Comparison of ENCODE assay signal across 24 cellular contexts in genomic region chr17:78944026-78944425, GRCh38. TPM values are rescaled to one million over a fixed set of nuclear protein-coding genes. Genes with fewer than 3 reads are reported as not detected.
DNase-seq lines count a peak whose midpoint lies in the region; ATAC-seq, FAIRE-seq and TF ChIP-seq lines count a peak whose summit lies in the region.
"Had no signal": no experiment of that assay in that cellular context is flagged by ENCODE, and none has a peak within 500 bp of the region (broad histone marks: within the 10 kb centered on the region; RNA-seq: fewer than 3 reads in every experiment).

No MANE protein-coding gene starts in this region.

- H2BK20ac ChIP-seq in H1 (ENCODE audit: low read length), result no peak overlapping the region

- H2BK5ac ChIP-seq in H1 (ENCODE audit: low read depth, low read length) (no peak overlapping the region), neuronal stem cell (ENCODE audit: low read length) (no peak overlapping the region)

- H2BK12ac ChIP-seq in H1 (ENCODE audit: low read depth, low read length) (no peak overlapping the region), neuronal stem cell (ENCODE audit: low read length) (no peak overlapping the region)

- FAIRE-seq in HepG2 (lab: Jason Lieb, UNC) (no peak), H1 (lab: Jason Lieb, UNC) (no peak)
- FAIRE-seq: A549, D721Med, GM12878, GM12892, GM18507 had no signal

- H4K5ac ChIP-seq in H1 (ENCODE audit: insufficient read length, low read depth, low read length), result no peak overlapping the region

- CTCF ChIA-PET in HepG2 (lab: Yijun Ruan, JAX; ENCODE audit: low intra/inter-chr PET ratio, low total read pairs) (no interaction called here), HEK293 (lab: Yijun Ruan, JAX) (interaction anchor here (0.6 to 1.8 kb wide), 4 partner anchors 14 to 56 kb away, joined by 3 to 11 read pairs (median 4); no protein-coding TSS in a partner anchor), H1 (lab: Charles Lee; ENCODE audit: partially characterized antibody) (interaction anchor here (0.9 to 2.3 kb wide), 5 partner anchors 10 to 61 kb away, joined by 3 to 12 read pairs (median 4); no protein-coding TSS in a partner anchor)

- no peak overlapping the region for H2AFZ ChIP-seq in HepG2 (ENCODE audit: low read length)
- H2AFZ ChIP-seq in H1 (ENCODE audit: low read length), result no peak overlapping the region
- no peak overlapping the region for H2AFZ ChIP-seq in neuronal stem cell (ENCODE audit: low read length)

- H3K79me1 ChIP-seq in H1 (ENCODE audit: low read depth, low read length) (no peaks in the 10 kb centered on the region), neuronal stem cell (ENCODE audit: low read depth, low read length) (no peaks in the 10 kb centered on the region)

- POLR2A ChIA-PET in HepG2 (lab: Yijun Ruan, JAX) (interaction anchor here (0.6 to 1.0 kb wide), 2 partner anchors 10 to 18 kb away, joined by 3 read pairs; no protein-coding TSS in a partner anchor), HEK293 (lab: Yijun Ruan, JAX) (interaction anchor here (1.8 kb wide), 1 partner anchor 10 kb away, joined by 7 read pairs; no protein-coding TSS in a partner anchor), H1 (lab: Charles Lee; ENCODE audit: partially characterized antibody) (interaction anchor here (0.6 to 0.9 kb wide), 2 partner anchors 12 to 221 kb away, joined by 4 read pairs; no protein-coding TSS in a partner anchor)

- TF ChIP-seq RAD21 in HepG2 (CRISPR knock-in tag; IDR thresholded peaks at IDR 0.05), result no peak
- TF ChIP-seq RAD21 in H1 (IDR thresholded peaks at IDR 0.05 in 1 of 2, conservative IDR thresholded peaks at IDR 0.05 in 1 of 2; ENCODE audit: low read depth in 2 of 2, low read length in 2 of 2), result no peak

- no peak overlapping the region for H4K91ac ChIP-seq in H1 (replicated peaks; ENCODE audit: insufficient read length, low read length)
- H4K91ac ChIP-seq in neuronal stem cell (ENCODE audit: low read depth, low read length, poor library complexity), result no peak overlapping the region

- no peak overlapping the region for H3K23ac ChIP-seq in H1 (ENCODE audit: insufficient read length)
- H3K23ac ChIP-seq in neuronal stem cell (ENCODE audit: low read depth, low read length, poor library complexity), result no peak overlapping the region

- no peak overlapping the region for H3K27ac ChIP-seq in HepG2 (ENCODE audit: extremely low read length, insufficient read depth, low read length)
- H3K27ac ChIP-seq in right lobe of liver, result no peak overlapping the region
- H3K27ac ChIP-seq in HEK293 (ENCODE audit: extremely low read depth, low read depth, low read length), result no peak overlapping the region
- no peak overlapping the region for H3K27ac ChIP-seq in H1 (ENCODE audit: low read depth, low read length)
- no peak overlapping the region for H3K27ac ChIP-seq in neuronal stem cell (replicated peaks; ENCODE audit: low read length)
- H3K27ac ChIP-seq: 22Rv1, A549, C4-2B had no signal

- H3K56ac ChIP-seq in H1 (replicated peaks; ENCODE audit: insufficient read length, low read depth, low read length), result no peak overlapping the region

- no peaks in the 10 kb centered on the region for H3K23me2 ChIP-seq in H1 (ENCODE audit: low read depth, low read length)

- no peaks in the 10 kb centered on the region for H3K9me3 ChIP-seq in HepG2 (ENCODE audit: low read length)
- H3K9me3 ChIP-seq in right lobe of liver, result no peaks in the 10 kb centered on the region
- H3K9me3 ChIP-seq in HEK293 (ENCODE audit: control insufficient read depth, insufficient read depth, low read depth, low read length), result no peaks in the 10 kb centered on the region
- H3K9me3 ChIP-seq in H1 (ENCODE audit: insufficient read depth in 2 of 2, low read depth in 1 of 2, low read length in 1 of 2), result no peaks in the 10 kb centered on the region
- peaks cover 0 to 2% of the 10 kb centered on the region in 2 donors for H3K9me3 ChIP-seq in neuronal stem cell (replicated peaks in 1 of 2; ENCODE audit: control insufficient read depth in 2 of 2, insufficient read depth in 1 of 2, low read depth in 1 of 2, low read length in 2 of 2)
- H3K9me3 ChIP-seq: Caco-2 had no signal

- H3K14ac ChIP-seq in H1 (ENCODE audit: insufficient read length) (no peak overlapping the region), neuronal stem cell (ENCODE audit: low read length) (no peak overlapping the region)

- H2BK15ac ChIP-seq in H1 (ENCODE audit: low read length) (no peak overlapping the region), neuronal stem cell (ENCODE audit: low read length) (no peak overlapping the region)

- H3K36me3 ChIP-seq in HepG2 (replicated peaks in 1 of 2; ENCODE audit: control insufficient read depth in 1 of 2, insufficient read depth in 2 of 2, low read length in 2 of 2) (no peaks in the 10 kb centered on the region), right lobe of liver (no peaks in the 10 kb centered on the region), HEK293 (ENCODE audit: control insufficient read depth in 2 of 2, insufficient read depth in 1 of 2, low read length in 2 of 2) (no peaks in the 10 kb centered on the region), H1 (ENCODE audit: control insufficient read depth in 2 of 4, insufficient read depth in 4 of 4, low read length in 3 of 4) (no peaks in the 10 kb centered on the region), neuronal stem cell (replicated peaks in 1 of 2; ENCODE audit: control insufficient read depth in 2 of 2, insufficient read depth in 2 of 2, low read length in 2 of 2) (no peaks in the 10 kb centered on the region)

- H3K4me1 ChIP-seq in HepG2 (ENCODE audit: insufficient read depth, low read length), result peaks cover 23% of the 10 kb centered on the region
- no peaks in the 10 kb centered on the region for H3K4me1 ChIP-seq in right lobe of liver
- no peaks in the 10 kb centered on the region; the same call in 1 of the 2 replicates for H3K4me1 ChIP-seq in HEK293 (ENCODE audit: control insufficient read depth, insufficient read depth, low read length)
- H3K4me1 ChIP-seq in H1 (replicated peaks in 1 of 4; ENCODE audit: control insufficient read depth in 3 of 4, insufficient read depth in 4 of 4, low read length in 3 of 4), result peaks cover 0 to 4% (median 0%) of the 10 kb centered on the region in 4 experiments; a peak in 2 of 7 replicates
- peaks cover 3 to 4% of the 10 kb centered on the region in 2 donors for H3K4me1 ChIP-seq in neuronal stem cell (ENCODE audit: control insufficient read depth in 2 of 2, insufficient read depth in 1 of 2, low read depth in 1 of 2, low read length in 2 of 2)
- H3K4me1 ChIP-seq: Caco-2 had no signal

- H2AK5ac ChIP-seq in H1 (ENCODE audit: low read depth, low read length) (no peak overlapping the region), neuronal stem cell (ENCODE audit: low read depth, low read length) (no peak overlapping the region)

- no peak overlapping the region for H3K4me2 ChIP-seq in HepG2 (ENCODE audit: low read depth, low read length)
- no peak overlapping the region for H3K4me2 ChIP-seq in H1 (ENCODE audit: insufficient read depth in 1 of 2, low read depth in 2 of 2, low read length in 2 of 2)
- H3K4me2 ChIP-seq in neuronal stem cell (ENCODE audit: insufficient read depth, low read length, poor library complexity, severe bottlenecking), result no peak overlapping the region
- H3K4me2 ChIP-seq: A549 had no signal

- in situ Hi-C loops in HepG2 (cut with HindIII; ENCODE audit: extremely low pct_ligation_motif_present, low pct_unique_long_range_greater_than_20kb), result no loop called here

- H3K18ac ChIP-seq in H1 (ENCODE audit: extremely low read depth, low read length), result no peak overlapping the region
- peak overlapping the region; percentile 86 for H3K18ac ChIP-seq in neuronal stem cell (ENCODE audit: low read length)

- H4K20me1 ChIP-seq in HepG2 (ENCODE audit: insufficient read depth, low read length) (no peaks in the 10 kb centered on the region), H1 (replicated peaks in 1 of 2; ENCODE audit: control insufficient read depth in 1 of 2, insufficient read depth in 2 of 2, low read length in 2 of 2) (peaks cover 0 to 1% of the 10 kb centered on the region in 2 experiments)

- H3K4me3 ChIP-seq in HepG2 (replicated peaks in 1 of 3; ENCODE audit: insufficient read depth in 1 of 3, low read depth in 2 of 3, low read length in 3 of 3), result no peak overlapping the region
- H3K4me3 ChIP-seq in right lobe of liver, result no peak overlapping the region
- H3K4me3 ChIP-seq in HEK293 (ENCODE audit: low read depth, low read length), result no peak overlapping the region
- no peak overlapping the region for H3K4me3 ChIP-seq in H1 (ENCODE audit: extremely low read depth in 1 of 4, insufficient read depth in 2 of 4, low read depth in 3 of 4, low read length in 4 of 4)
- H3K4me3 ChIP-seq in neuronal stem cell (ENCODE audit: low read length in 2 of 2), result no peak overlapping the region
- no peak overlapping the region for H3K4me3 ChIP-seq in foreskin fibroblast (ENCODE audit: low read depth in 1 of 2, low read length in 2 of 2)
- H3K4me3 ChIP-seq: A549, GM12878 had no signal

- H2BK120ac ChIP-seq in H1 (replicated peaks; ENCODE audit: low read depth, low read length) (no peak overlapping the region), neuronal stem cell (ENCODE audit: low read depth, low read length) (no peak overlapping the region)

- H3K27me3 ChIP-seq in HepG2 (ENCODE audit: control insufficient read depth in 1 of 2, insufficient read depth in 2 of 2, low read length in 2 of 2), result peaks cover 2 to 23% of the 10 kb centered on the region in 2 experiments; a peak in 3 of 5 replicates
- no peaks in the 10 kb centered on the region for H3K27me3 ChIP-seq in right lobe of liver
- no peaks in the 10 kb centered on the region for H3K27me3 ChIP-seq in H1 (replicated peaks in 1 of 4; ENCODE audit: control insufficient read depth in 3 of 4, extremely low read depth in 1 of 4, insufficient read depth in 3 of 4, low read length in 3 of 4)
- H3K27me3 ChIP-seq in neuronal stem cell (ENCODE audit: control insufficient read depth in 3 of 3, insufficient read depth in 3 of 3, low read depth in 1 of 3, low read length in 3 of 3), result peaks cover 0 to 11% (median 0%) of the 10 kb centered on the region in 3 experiments

- H3K9ac ChIP-seq in HepG2 (ENCODE audit: insufficient read depth, low read depth, low read length), result no peak overlapping the region
- H3K9ac ChIP-seq in H1 (replicated peaks in 1 of 4; ENCODE audit: extremely low read depth in 1 of 4, low read depth in 3 of 4, low read length in 3 of 4), result no peak overlapping the region
- H3K9ac ChIP-seq in neuronal stem cell (ENCODE audit: low read depth, low read length, poor library complexity), result no peak overlapping the region

- H3K4ac ChIP-seq in H1 (replicated peaks; ENCODE audit: insufficient read length, low read depth, low read length) (no peak overlapping the region), neuronal stem cell (ENCODE audit: low read length) (no peak overlapping the region)

- intact Hi-C loops in HepG2 (cut with micrococcal nuclease; ENCODE audit: unreplicated experiment), result no loop called here
- intact Hi-C loops in right lobe of liver (cut with DNase I), result no loop called here

- H3K79me2 ChIP-seq in HepG2 (ENCODE audit: insufficient read depth, low read length) (no peaks in the 10 kb centered on the region), H1 (ENCODE audit: control insufficient read depth in 1 of 2, insufficient read depth in 2 of 2, low read length in 2 of 2) (no peaks in the 10 kb centered on the region)

- no peak for TF ChIP-seq EP300 in HepG2 (IDR thresholded peaks at IDR 0.05; ENCODE audit: low read depth in 2 of 2, low read length in 2 of 2)
- TF ChIP-seq EP300 in HepG2 (CRISPR knock-in tag; IDR thresholded peaks at IDR 0.05; ENCODE audit: borderline replicate concordance), result no peak
- TF ChIP-seq EP300 in H1 (IDR thresholded peaks at IDR 0.05; ENCODE audit: borderline replicate concordance in 1 of 2, low read depth in 2 of 2, low read length in 2 of 2), result no peak

- ATAC-seq in HepG2 (no peak), right lobe of liver (no peak), left lobe of liver (no peak)
- ATAC-seq: A549; CD8-positive, alpha-beta T cell; GM12878 had no signal

- 20% methylated on average over 7 of the region's 7 CpGs for WGBS in HepG2 (ENCODE audit: low lambda C conversion rate)
- WGBS in right lobe of liver (ENCODE audit: insufficient coverage, low coverage, low lambda C conversion rate, missing lambda C conversion rate), result 49% methylated on average over 3 of the region's 7 CpGs
- WGBS in H1 (ENCODE audit: extremely low coverage in 1 of 2, insufficient coverage in 1 of 2, insufficient read length in 1 of 2, insufficient replicate concordance in 2 of 2, low coverage in 1 of 2, low lambda C conversion rate in 2 of 2, missing lambda C conversion rate in 1 of 2), 2 experiments, result 81% methylated on average over 7 of the region's 7 CpGs; no CpG with 5 or more reads in 1 of the 2 experiments
- no CpG with 5 or more reads among the region's 7 CpGs for WGBS in neuronal stem cell (ENCODE audit: extremely low coverage in 2 of 2, insufficient read length in 2 of 2, insufficient replicate concordance in 1 of 2), 2 donors

- DNase-seq in HepG2 (ENCODE audit: low spot score) (no peak), right lobe of liver (no peak), H1 (ENCODE audit: low read depth in 1 of 2, low spot score in 2 of 2) (no peak), neuronal stem cell (ENCODE audit: low spot score) (no peak), foreskin fibroblast (no peak), left lobe of liver (ENCODE audit: low spot score) (no peak), DMS53 treated with DMSO at 0.1 percent for 48 hours (lab: John Stamatoyannopoulos, UW; ENCODE audit: unreplicated experiment) (no peak)
- DNase-seq: AML-193; Caco-2; Calu3; CD4-positive, alpha-beta T cell; CD8-positive, alpha-beta T cell; DMS79; DND-41; EL; GDM1 had no signal

- H4K8ac ChIP-seq in H1 (ENCODE audit: extremely low read depth, insufficient read depth, low read length) (peak overlapping the region; percentile 18; the same call in 1 of the 2 replicates), neuronal stem cell (ENCODE audit: low read depth, low read length) (no peak overlapping the region)

- TF ChIP-seq POLR2A in HepG2 (IDR thresholded peaks at IDR 0.05; ENCODE audit: insufficient read depth in 1 of 2, low read depth in 2 of 2, low read length in 2 of 2) (no peak), right lobe of liver (IDR thresholded peaks at IDR 0.05) (no peak), H1 (IDR thresholded peaks at IDR 0.05; ENCODE audit: control extremely low read depth in 1 of 2, low read depth in 2 of 2, low read length in 2 of 2) (no peak)

- no TSS peak for BruUV-seq in HepG2 (replicated peaks; lab: Mats Ljungman, UMichigan)

- TF ChIP-seq CTCF in HepG2 (CRISPR knock-in tag; IDR thresholded peaks at IDR 0.05) (no peak), right lobe of liver (IDR thresholded peaks at IDR 0.05) (no peak), HEK293 (tag by site-specific recombination; IDR thresholded peaks at IDR 0.05) (no peak), H1 (IDR thresholded peaks at IDR 0.05; ENCODE audit: control extremely low read depth in 1 of 3, insufficient read depth in 1 of 3, low read depth in 1 of 3, low read length in 3 of 3) (no peak), foreskin fibroblast (IDR thresholded peaks at IDR 0.05; ENCODE audit: low read depth, low read length) (no peak)

RNA-seq across cellular contexts. Expression of gene TIMP2, which starts 18.8 kb away (rescaled TPM):
- 2.2 and 3.8 TPM in 2 replicates for total RNA-seq in HepG2 (2016; rRNA removed; fragmentation: Illumina TruSeq; extraction: Trizol)
- total RNA-seq in HepG2 (2016; cell fraction: cytosol; rRNA removed; fragmentation: Illumina TruSeq; extraction: Trizol; ENCODE audit: low read depth), result 1.4 and 1.7 TPM in 2 replicates
- total RNA-seq in HepG2 (2016; cell fraction: insoluble cytoplasmic fraction; rRNA removed; fragmentation: Illumina TruSeq; extraction: Trizol), result 1.7 and 3.9 TPM in 2 replicates
- total RNA-seq in HepG2 (2016; cell fraction: membrane; rRNA removed; fragmentation: Illumina TruSeq; extraction: Trizol), result 3.3 and 3.4 TPM in 2 replicates
- total RNA-seq in HepG2 (2016; cell fraction: nucleus; rRNA removed; fragmentation: Illumina TruSeq; extraction: Trizol), result 6.3 and 8.0 TPM in 2 replicates
- polyA plus RNA-seq in HepG2 (2011; rRNA removed), result 8.5 and 11.7 TPM in 2 replicates
- 8.0 and 12.6 TPM in 2 replicates for polyA plus RNA-seq in HepG2 (2011; cell fraction: cytosol; rRNA removed)
- 10.4 and 13.8 TPM in 2 replicates for polyA plus RNA-seq in HepG2 (2011; cell fraction: nucleus; rRNA removed)
- 25.0 and 33.2 TPM in 2 replicates for polyA plus RNA-seq in HepG2 (2012)
- 3.0 and 3.2 TPM in 2 replicates for polyA plus RNA-seq in HepG2 (2016; cell fraction: cytosol; fragmentation: Illumina TruSeq; extraction: Trizol; ENCODE audit: low read depth)
- polyA plus RNA-seq in HepG2 (2016; cell fraction: insoluble cytoplasmic fraction; fragmentation: Illumina TruSeq; extraction: Trizol; ENCODE audit: low read depth), result 3.9 and 5.4 TPM in 2 replicates
- 4.0 and 5.0 TPM in 2 replicates for polyA plus RNA-seq in HepG2 (2016; cell fraction: membrane; fragmentation: Illumina TruSeq; extraction: Trizol; ENCODE audit: low read depth)
- 18.4 and 18.6 TPM in 2 replicates for polyA plus RNA-seq in HepG2 (2016; cell fraction: nucleus; fragmentation: Illumina TruSeq; extraction: Trizol; ENCODE audit: insufficient read depth, low read depth)
- polyA minus RNA-seq in HepG2 (2011; rRNA and poly(A)+ RNA removed; ENCODE audit: low replicate concordance), result 10.0 and 25.5 TPM in 2 replicates
- polyA minus RNA-seq in HepG2 (2011; cell fraction: cytosol; rRNA and poly(A)+ RNA removed), result 11.5 and 14.6 TPM in 2 replicates
- polyA minus RNA-seq in HepG2 (2011; cell fraction: nucleus; rRNA and poly(A)+ RNA removed), result 4.2 and 6.2 TPM in 2 replicates
- 10 to 100 TPM; 18.9 to 36.1 (median 26.7) TPM for total RNA-seq in right lobe of liver
- total RNA-seq in H1 (2021; fragmentation: NEBNext Ultra II Directional; extraction: Animal tissue kit (Norgen Biotek cat#: 25700)), result 42.7 and 43.3 TPM in 2 replicates
- polyA plus RNA-seq in H1 (2011; rRNA removed), result 18.2 and 21.5 TPM in 2 replicates
- polyA plus RNA-seq in H1 (2011; cell fraction: cytosol; rRNA removed), result 13.1 TPM
- polyA plus RNA-seq in H1 (2011; cell fraction: nucleus; rRNA removed), result 14.3 TPM
- polyA plus RNA-seq in H1 (2012, experiment 1 of 2), result 37.1 to 40.2 TPM (median 38.3 TPM) in 4 replicates
- 38.8 TPM for polyA plus RNA-seq in H1 (2012, experiment 2 of 2)
- polyA plus RNA-seq in H1 (2013, experiment 1 of 2), result 36.5 TPM
- polyA plus RNA-seq in H1 (2013, experiment 2 of 2), result 47.3 TPM
- polyA minus RNA-seq in H1 (2011; rRNA and poly(A)+ RNA removed), result 12.9 and 16.2 TPM in 2 replicates
- polyA minus RNA-seq in H1 (2011; cell fraction: cytosol; rRNA and poly(A)+ RNA removed), result 14.9 TPM
- polyA minus RNA-seq in H1 (2011; cell fraction: nucleus; rRNA and poly(A)+ RNA removed), result 9.5 TPM
- 45.1 TPM for polyA plus RNA-seq in neuronal stem cell (2013, experiment 1 of 2)
- polyA plus RNA-seq in neuronal stem cell (2013, experiment 2 of 2), result 45.9 TPM
- total RNA-seq in left lobe of liver, result 26.4 TPM

RNA-seq across cellular contexts. Expression of gene LGALS3BP, which starts 35.7 kb away (rescaled TPM):
- total RNA-seq in HepG2 (2016; rRNA removed; fragmentation: Illumina TruSeq; extraction: Trizol) (116 and 332 TPM in 2 replicates), right lobe of liver (100 to 1,000 TPM in 4 of 6 experiments, 10 to 100 TPM in 2; 82.8 to 257 (median 121) TPM), left lobe of liver (141 TPM)
- total RNA-seq in HepG2 (2016; cell fraction: cytosol; rRNA removed; fragmentation: Illumina TruSeq; extraction: Trizol; ENCODE audit: low read depth), result 62.3 and 63.4 TPM in 2 replicates
- total RNA-seq in HepG2 (2016; cell fraction: insoluble cytoplasmic fraction; rRNA removed; fragmentation: Illumina TruSeq; extraction: Trizol), result 116 and 342 TPM in 2 replicates
- total RNA-seq in HepG2 (2016; cell fraction: membrane; rRNA removed; fragmentation: Illumina TruSeq; extraction: Trizol), result 57.6 and 60.1 TPM in 2 replicates
- 311 and 384 TPM in 2 replicates for total RNA-seq in HepG2 (2016; cell fraction: nucleus; rRNA removed; fragmentation: Illumina TruSeq; extraction: Trizol)
- polyA plus RNA-seq in HepG2 (2011; rRNA removed) (137 and 185 TPM in 2 replicates), H1 (2011; rRNA removed) (61.6 and 87.5 TPM in 2 replicates)
- polyA plus RNA-seq in HepG2 (2011; cell fraction: cytosol; rRNA removed), result 89.4 and 111 TPM in 2 replicates
- polyA plus RNA-seq in HepG2 (2011; cell fraction: nucleus; rRNA removed), result 667 and 704 TPM in 2 replicates
- polyA plus RNA-seq in HepG2 (2012), result 341 and 458 TPM in 2 replicates
- polyA plus RNA-seq in HepG2 (2016; cell fraction: cytosol; fragmentation: Illumina TruSeq; extraction: Trizol; ENCODE audit: low read depth), result 36.8 and 37.2 TPM in 2 replicates
- 103 and 140 TPM in 2 replicates for polyA plus RNA-seq in HepG2 (2016; cell fraction: insoluble cytoplasmic fraction; fragmentation: Illumina TruSeq; extraction: Trizol; ENCODE audit: low read depth)
- polyA plus RNA-seq in HepG2 (2016; cell fraction: membrane; fragmentation: Illumina TruSeq; extraction: Trizol; ENCODE audit: low read depth), result 41.5 and 48.5 TPM in 2 replicates
- 669 and 711 TPM in 2 replicates for polyA plus RNA-seq in HepG2 (2016; cell fraction: nucleus; fragmentation: Illumina TruSeq; extraction: Trizol; ENCODE audit: insufficient read depth, low read depth)
- polyA minus RNA-seq in HepG2 (2011; rRNA and poly(A)+ RNA removed; ENCODE audit: low replicate concordance), result 165 and 565 TPM in 2 replicates
- 316 and 377 TPM in 2 replicates for polyA minus RNA-seq in HepG2 (2011; cell fraction: cytosol; rRNA and poly(A)+ RNA removed)
- 112 and 148 TPM in 2 replicates for polyA minus RNA-seq in HepG2 (2011; cell fraction: nucleus; rRNA and poly(A)+ RNA removed)
- total RNA-seq in H1 (2021; fragmentation: NEBNext Ultra II Directional; extraction: Animal tissue kit (Norgen Biotek cat#: 25700)), result 53.8 and 56.1 TPM in 2 replicates
- polyA plus RNA-seq in H1 (2011; cell fraction: cytosol; rRNA removed), result 27.3 TPM
- polyA plus RNA-seq in H1 (2011; cell fraction: nucleus; rRNA removed), result 94.7 TPM
- polyA plus RNA-seq in H1 (2012, experiment 1 of 2), result 60.4 to 89.3 TPM (median 80.4 TPM) in 4 replicates
- 91.4 TPM for polyA plus RNA-seq in H1 (2012, experiment 2 of 2)
- polyA plus RNA-seq in H1 (2013, experiment 1 of 2), result 75.5 TPM
- 60.2 TPM for polyA plus RNA-seq in H1 (2013, experiment 2 of 2)
- 39.2 and 40.3 TPM in 2 replicates for polyA minus RNA-seq in H1 (2011; rRNA and poly(A)+ RNA removed)
- polyA minus RNA-seq in H1 (2011; cell fraction: cytosol; rRNA and poly(A)+ RNA removed), result 57.8 TPM
- 38.8 TPM for polyA minus RNA-seq in H1 (2011; cell fraction: nucleus; rRNA and poly(A)+ RNA removed)
- 36.5 TPM for polyA plus RNA-seq in neuronal stem cell (2013, experiment 1 of 2)
- 36.6 TPM for polyA plus RNA-seq in neuronal stem cell (2013, experiment 2 of 2)

RNA-seq across cellular contexts. Expression of gene CEP295NL, which starts 41.0 kb away (rescaled TPM):
- total RNA-seq in HepG2 (2016; rRNA removed; fragmentation: Illumina TruSeq; extraction: Trizol) (not detected in 2 replicates), right lobe of liver (1 to 10 TPM in 1 of 6 experiments, under 1 TPM in 5; 0.19 to 1.0 (median 0.53) TPM), left lobe of liver (0.33 TPM)
- not detected in 2 replicates for total RNA-seq in HepG2 (2016; cell fraction: cytosol; rRNA removed; fragmentation: Illumina TruSeq; extraction: Trizol; ENCODE audit: low read depth)
- 0.06 TPM in 1 of 2 replicates, not detected in the other for total RNA-seq in HepG2 (2016; cell fraction: insoluble cytoplasmic fraction; rRNA removed; fragmentation: Illumina TruSeq; extraction: Trizol)
- total RNA-seq in HepG2 (2016; cell fraction: membrane; rRNA removed; fragmentation: Illumina TruSeq; extraction: Trizol), result not detected in 2 replicates
- not detected in 2 replicates for total RNA-seq in HepG2 (2016; cell fraction: nucleus; rRNA removed; fragmentation: Illumina TruSeq; extraction: Trizol)
- polyA plus RNA-seq in HepG2 (2011; rRNA removed) (not detected in 2 replicates), H1 (2011; rRNA removed) (0.05 and 0.06 TPM in 2 replicates)
- polyA plus RNA-seq in HepG2 (2011; cell fraction: cytosol; rRNA removed), result not detected in 2 replicates
- polyA plus RNA-seq in HepG2 (2011; cell fraction: nucleus; rRNA removed), result 0.14 and 0.31 TPM in 2 replicates
- polyA plus RNA-seq in HepG2 (2012), result 0.07 and 0.13 TPM in 2 replicates
- not detected in 2 replicates for polyA plus RNA-seq in HepG2 (2016; cell fraction: cytosol; fragmentation: Illumina TruSeq; extraction: Trizol; ENCODE audit: low read depth)
- polyA plus RNA-seq in HepG2 (2016; cell fraction: insoluble cytoplasmic fraction; fragmentation: Illumina TruSeq; extraction: Trizol; ENCODE audit: low read depth), result not detected in 2 replicates
- not detected in 2 replicates for polyA plus RNA-seq in HepG2 (2016; cell fraction: membrane; fragmentation: Illumina TruSeq; extraction: Trizol; ENCODE audit: low read depth)
- polyA plus RNA-seq in HepG2 (2016; cell fraction: nucleus; fragmentation: Illumina TruSeq; extraction: Trizol; ENCODE audit: insufficient read depth, low read depth), result not detected in 2 replicates
- polyA minus RNA-seq in HepG2 (2011; rRNA and poly(A)+ RNA removed; ENCODE audit: low replicate concordance), result 1.2 TPM in 1 of 2 replicates, not detected in the other
- polyA minus RNA-seq in HepG2 (2011; cell fraction: cytosol; rRNA and poly(A)+ RNA removed), result not detected in 2 replicates
- 1.5 and 1.6 TPM in 2 replicates for polyA minus RNA-seq in HepG2 (2011; cell fraction: nucleus; rRNA and poly(A)+ RNA removed)
- total RNA-seq in H1 (2021; fragmentation: NEBNext Ultra II Directional; extraction: Animal tissue kit (Norgen Biotek cat#: 25700)), result 1.4 and 2.0 TPM in 2 replicates
- polyA plus RNA-seq in H1 (2011; cell fraction: cytosol; rRNA removed), result 0.04 TPM
- 0.29 TPM for polyA plus RNA-seq in H1 (2011; cell fraction: nucleus; rRNA removed)
- polyA plus RNA-seq in H1 (2012, experiment 1 of 2), result 0.28 to 0.64 TPM (median 0.46 TPM) in 4 replicates
- 0.10 TPM for polyA plus RNA-seq in H1 (2012, experiment 2 of 2)
- polyA plus RNA-seq in H1 (2013, experiment 1 of 2), result 0.14 TPM
- 0.07 TPM for polyA plus RNA-seq in H1 (2013, experiment 2 of 2)
- 0.41 and 0.82 TPM in 2 replicates for polyA minus RNA-seq in H1 (2011; rRNA and poly(A)+ RNA removed)
- 0.51 TPM for polyA minus RNA-seq in H1 (2011; cell fraction: cytosol; rRNA and poly(A)+ RNA removed)
- 1.1 TPM for polyA minus RNA-seq in H1 (2011; cell fraction: nucleus; rRNA and poly(A)+ RNA removed)
- 0.01 TPM for polyA plus RNA-seq in neuronal stem cell (2013, experiment 1 of 2)
- 0.03 TPM for polyA plus RNA-seq in neuronal stem cell (2013, experiment 2 of 2)
- total RNA-seq: GM12878 had no signal
- polyA plus RNA-seq: GM12878 had no signal

Comparison
In these comparisons a context has a peak if more than half of its experiments do, and no peak if none do; other contexts are left out.
1. Of the 63 proteins assayed by ChIP-seq in both HepG2 and HEK293: peak only in HepG2: none; only in HEK293: none; in both: ZNF121; in neither: 62.